ENCODE assay signal across 1 cellular context in the genomic region with DNA sequence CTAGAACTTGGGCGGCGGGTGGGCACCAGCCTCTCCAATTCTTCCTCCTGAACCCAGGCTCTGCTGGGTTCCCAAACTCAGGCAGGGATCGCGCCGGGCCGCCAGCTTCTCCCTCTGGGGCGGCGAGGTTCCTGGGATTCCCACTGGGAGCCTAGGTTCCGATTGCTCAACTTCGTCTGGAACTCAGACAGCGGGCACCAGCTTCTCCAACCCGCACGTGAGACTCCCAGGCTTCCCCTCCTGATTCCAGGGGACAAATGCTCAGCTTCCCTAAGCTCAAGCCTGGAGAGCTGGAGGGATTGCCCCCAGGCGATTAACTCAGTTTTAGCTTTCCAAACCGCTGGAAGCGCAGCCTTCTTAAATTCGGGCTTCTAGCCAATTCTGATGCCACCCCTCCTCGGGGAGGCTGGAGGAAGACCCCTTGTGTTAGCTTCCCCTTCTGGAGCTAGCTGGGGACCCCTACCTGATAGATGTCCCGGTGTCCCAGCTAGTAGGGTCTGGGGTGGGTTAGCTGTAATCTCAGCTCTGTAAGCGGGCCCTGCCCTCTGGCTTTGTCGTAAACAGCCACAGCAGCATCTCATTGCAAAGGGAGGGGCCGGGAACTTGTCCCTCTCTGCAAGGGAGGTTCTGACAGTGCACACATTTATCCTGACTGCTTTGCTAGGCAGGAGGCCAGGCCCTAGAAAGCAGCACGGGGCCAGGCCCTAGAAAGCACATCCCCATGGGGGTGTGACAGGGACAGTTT.
TF ChIP-seq lines count a peak whose summit lies in the region.

No MANE protein-coding gene starts in this region.

TF ChIP-seq in GM23338, 12 proteins besides CTCF, POLR2A, EP300 and RAD21 (continued from another document):
- no peak for TF ChIP-seq REST (IDR thresholded peaks at IDR 0.05; ENCODE audit: unreplicated experiment)
TF ChIP-seq in GM23338: peak in this region for 0.
